In genomic region chr16:53804467-53804866, GRCh38 we compare ENCODE assay signal across 19 cellular contexts.
"Had no signal": no experiment of that assay in that cellular context is flagged by ENCODE, and none has a peak within 500 bp of the region (broad histone marks: within the 10 kb centered on the region; RNA-seq: fewer than 3 reads in every experiment).

No MANE protein-coding gene starts in this region.

- H3K9me3 Mint-ChIP-seq: dendritic cell treated with granulocyte-macrophage colony-stimulating factor and Interleukin-4, amounts not matched to agents 40 ng/mL and 50 ng/mL, for 4 days had no signal

- H3K4me3 Mint-ChIP-seq: dendritic cell treated with granulocyte-macrophage colony-stimulating factor and Interleukin-4, amounts not matched to agents 40 ng/mL and 50 ng/mL, for 4 days; immature natural killer cell; nephron progenitor cell; stimulated activated naive B cell treated with anti-CD40 and anti-IgM and Interleukin-4, amounts not matched to agents 10 μg/mL and 1 μg/mL and 100 μg/mL, for 72 hours; stimulated activated naive CD8-positive, alpha-beta T cell treated with anti-CD3 and anti-CD28 coated beads, Interleukin-15, Interleukin-2, amounts not matched to agents 100 ng/mL and 50 ng/mL, for 24 hours had no signal

- H3K27me3 ChIP-seq: colonic mucosa, right atrium auricular region, spleen, tibial nerve, upper lobe of left lung had no signal

- ATAC-seq: left ventricle myocardium superior; lower lobe of right lung; naive thymus-derived CD8-positive, alpha-beta T cell; stimulated activated naive B cell treated with anti-CD40 and anti-IgM and Interleukin-4, amounts not matched to agents 10 μg/mL and 1 μg/mL and 100 μg/mL, for 72 hours had no signal

- H3K4me3 ChIP-seq: colonic mucosa, lower lobe of right lung, prostate gland, right atrium auricular region, skin epidermis, spleen, thoracic aorta, tibial nerve, upper lobe of left lung had no signal

- H3K36me3 Mint-ChIP-seq: immature natural killer cell had no signal

- H3K27ac Mint-ChIP-seq: dendritic cell treated with granulocyte-macrophage colony-stimulating factor and Interleukin-4, amounts not matched to agents 40 ng/mL and 50 ng/mL, for 4 days; immature natural killer cell; naive thymus-derived CD8-positive, alpha-beta T cell; nephron progenitor cell; stimulated activated naive B cell treated with anti-CD40 and anti-IgM and Interleukin-4, amounts not matched to agents 10 μg/mL and 1 μg/mL and 100 μg/mL, for 72 hours; stimulated activated naive CD8-positive, alpha-beta T cell treated with anti-CD3 and anti-CD28 coated beads, Interleukin-15, Interleukin-2, amounts not matched to agents 100 ng/mL and 50 ng/mL, for 24 hours had no signal

- H3K36me3 ChIP-seq: colonic mucosa, lower lobe of right lung, prostate gland, right atrium auricular region, spleen, thoracic aorta, tibial nerve, upper lobe of left lung had no signal

- H3K4me1 ChIP-seq: colonic mucosa, lower lobe of right lung, prostate gland, right atrium auricular region had no signal

- H3K27ac ChIP-seq: colonic mucosa, lower lobe of right lung, prostate gland, right atrium auricular region, skin epidermis, spleen, thoracic aorta, tibial nerve, upper lobe of left lung had no signal

- H3K4me1 Mint-ChIP-seq: nephron progenitor cell had no signal

- H3K9me3 ChIP-seq: colonic mucosa, prostate gland, thoracic aorta, upper lobe of left lung had no signal

- H3K27me3 Mint-ChIP-seq: naive thymus-derived CD8-positive, alpha-beta T cell; stimulated activated naive B cell treated with anti-CD40 and anti-IgM and Interleukin-4, amounts not matched to agents 10 μg/mL and 1 μg/mL and 100 μg/mL, for 72 hours; stimulated activated naive CD8-positive, alpha-beta T cell treated with anti-CD3 and anti-CD28 coated beads, Interleukin-15, Interleukin-2, amounts not matched to agents 100 ng/mL and 50 ng/mL, for 24 hours had no signal

- DNase-seq: colonic mucosa; immature natural killer cell; islet precursor cell; kidney glomerular epithelial cell; left ventricle myocardium superior; lower lobe of right lung; naive thymus-derived CD8-positive, alpha-beta T cell; nephron progenitor cell; spleen; stimulated activated CD4-positive, alpha-beta T cell treated with anti-CD3 and anti-CD28 coated beads, Interleukin-4, amount 100 ng/mL, for 4 hours; stimulated activated naive B cell treated with anti-CD40 and anti-IgM and Interleukin-4, amounts not matched to agents 10 μg/mL and 1 μg/mL and 100 μg/mL, for 72 hours; upper lobe of left lung had no signal
